Comparison of ENCODE assay signal across 1 cellular context in the genomic region with DNA sequence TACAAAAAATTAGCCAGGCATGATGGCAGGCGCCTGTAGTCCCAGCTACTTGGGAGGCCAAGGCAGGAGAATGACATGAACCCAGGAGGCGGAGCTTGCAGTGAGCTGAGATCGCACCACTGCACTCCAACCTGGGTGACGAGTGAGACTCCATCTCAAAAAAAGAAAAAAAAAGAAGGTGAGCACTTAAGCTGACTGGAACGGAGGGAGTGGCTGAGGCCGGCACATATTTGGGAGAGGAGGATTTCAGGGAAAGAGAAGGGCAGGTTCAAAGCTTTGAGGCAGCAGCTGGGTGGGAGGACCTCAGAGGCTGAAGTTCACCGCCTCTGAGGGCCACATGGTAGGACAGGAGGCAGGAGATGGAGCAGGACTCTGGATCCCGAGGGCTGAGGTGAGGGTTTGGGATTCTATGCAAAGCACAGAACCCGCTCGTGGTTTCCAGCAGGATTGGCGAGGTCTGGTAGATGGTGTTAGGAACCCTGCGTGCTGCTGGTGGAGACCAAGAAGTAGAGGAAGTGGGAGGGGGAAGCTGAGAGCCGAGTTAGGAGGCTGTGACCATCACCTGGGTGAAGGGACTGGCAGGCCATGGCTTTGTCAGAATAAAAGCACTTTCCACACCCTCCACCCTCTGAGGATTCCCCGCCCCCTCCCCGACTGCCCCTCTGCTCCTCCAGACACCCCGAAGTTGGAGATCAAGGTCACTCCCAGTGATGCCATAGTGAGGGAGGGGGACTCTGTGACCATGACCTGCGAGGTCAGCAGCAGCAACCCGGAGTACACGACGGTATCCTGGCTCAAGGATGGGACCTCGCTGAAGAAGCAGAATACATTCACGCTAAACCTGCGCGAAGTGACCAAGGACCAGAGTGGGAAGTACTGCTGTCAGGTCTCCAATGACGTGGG.
TF ChIP-seq lines count a peak whose summit lies in the region.

No MANE protein-coding gene starts in this region.

TF ChIP-seq in K562, 482 proteins besides CTCF, POLR2A, EP300 and RAD21:
- TF ChIP-seq, protein P1, sequence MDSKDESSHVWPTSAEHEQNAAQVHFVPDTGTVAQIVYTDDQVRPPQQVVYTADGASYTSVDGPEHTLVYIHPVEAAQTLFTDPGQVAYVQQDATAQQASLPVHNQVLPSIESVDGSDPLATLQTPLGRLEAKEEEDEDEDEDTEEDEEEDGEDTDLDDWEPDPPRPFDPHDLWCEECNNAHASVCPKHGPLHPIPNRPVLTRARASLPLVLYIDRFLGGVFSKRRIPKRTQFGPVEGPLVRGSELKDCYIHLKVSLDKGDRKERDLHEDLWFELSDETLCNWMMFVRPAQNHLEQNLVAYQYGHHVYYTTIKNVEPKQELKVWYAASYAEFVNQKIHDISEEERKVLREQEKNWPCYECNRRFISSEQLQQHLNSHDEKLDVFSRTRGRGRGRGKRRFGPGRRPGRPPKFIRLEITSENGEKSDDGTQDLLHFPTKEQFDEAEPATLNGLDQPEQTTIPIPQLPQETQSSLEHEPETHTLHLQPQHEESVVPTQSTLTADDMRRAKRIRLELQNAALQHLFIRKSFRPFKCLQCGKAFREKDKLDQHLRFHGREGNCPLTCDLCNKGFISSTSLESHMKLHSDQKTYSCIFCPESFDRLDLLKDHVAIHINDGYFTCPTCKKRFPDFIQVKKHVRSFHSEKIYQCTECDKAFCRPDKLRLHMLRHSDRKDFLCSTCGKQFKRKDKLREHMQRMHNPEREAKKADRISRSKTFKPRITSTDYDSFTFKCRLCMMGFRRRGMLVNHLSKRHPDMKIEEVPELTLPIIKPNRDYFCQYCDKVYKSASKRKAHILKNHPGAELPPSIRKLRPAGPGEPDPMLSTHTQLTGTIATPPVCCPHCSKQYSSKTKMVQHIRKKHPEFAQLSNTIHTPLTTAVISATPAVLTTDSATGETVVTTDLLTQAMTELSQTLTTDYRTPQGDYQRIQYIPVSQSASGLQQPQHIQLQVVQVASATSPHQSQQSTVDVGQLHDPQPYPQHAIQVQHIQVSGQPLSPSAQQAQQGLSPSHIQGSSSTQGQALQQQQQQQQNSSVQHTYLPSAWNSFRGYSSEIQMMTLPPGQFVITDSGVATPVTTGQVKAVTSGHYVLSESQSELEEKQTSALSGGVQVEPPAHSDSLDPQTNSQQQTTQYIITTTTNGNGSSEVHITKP (IDR thresholded peaks at IDR 0.05; ENCODE audit: partially characterized antibody) = peak; percentile 74
- no peak for TF ChIP-seq ZNF143 (CRISPR knock-in tag; IDR thresholded peaks at IDR 0.05)
- TF ChIP-seq ATF7 (IDR thresholded peaks at IDR 0.05) = no peak
TF ChIP-seq in K562: peak in this region for 1.
